Comparison of ENCODE assay signal across 7 cellular contexts in genomic region chr1:60978421-60979357, GRCh38.
DNase-seq lines count a peak whose midpoint lies in the region; ATAC-seq and TF ChIP-seq lines count a peak whose summit lies in the region.

No MANE protein-coding gene starts in this region.

- CTCF ChIA-PET in GM10248 (lab: Yijun Ruan, JAX) = interaction anchor here (0.9 to 3.0 kb wide), 13 partner anchors 10 to 663 kb away, joined by 3 to 21 read pairs (median 4); no protein-coding TSS in a partner anchor

- POLR2A ChIA-PET in GM10248 (lab: Yijun Ruan, JAX) = no interaction called here

- DNase-seq in GM10248 (ENCODE audit: extremely low spot score) = peak; percentile 27
- DNase-seq in Jurkat, Clone E6-1 (ENCODE audit: low read depth, low spot score) = peak; percentile 25
- DNase-seq in activated CD4-positive, alpha-beta T cell treated with anti-CD3 and anti-CD28 coated beads for 4 hours = peak; percentile 4 to 14
- DNase-seq in fibroblast of gingiva (ENCODE audit: low read depth) = peak; percentile 52
- DNase-seq in retinal pigment epithelial cell (ENCODE audit: low read depth) = no peak
- no peak for DNase-seq in caudate nucleus (lab: John Stamatoyannopoulos, UW)

- H3K27ac ChIP-seq in caudate nucleus (ENCODE audit: low read depth, low read length) = no peak overlapping the region

- peak; percentile 74 for ATAC-seq in GM21737 (IDR thresholded peaks at IDR 0.05; ENCODE audit: unreplicated experiment)

- no peak overlapping the region for H3K4me3 ChIP-seq in Jurkat, Clone E6-1 (ENCODE audit: low read length)
- no peak overlapping the region for H3K4me3 ChIP-seq in retinal pigment epithelial cell (ENCODE audit: low read length)

- TF ChIP-seq CTCF in GM10248 (IDR thresholded peaks at IDR 0.05; ENCODE audit: control extremely low read depth, extremely low read depth, low read depth, missing control alignments) = no peak
- TF ChIP-seq CTCF in retinal pigment epithelial cell (conservative IDR thresholded peaks at IDR 0.05; ENCODE audit: low read depth, low read length) = peak; percentile 84

Comparison
In these comparisons a context has a peak if more than half of its experiments do, and no peak if none do; other contexts are left out.
1. DNase-seq: peak in GM10248 (single experiment), Jurkat, Clone E6-1 (single experiment), activated CD4-positive, alpha-beta T cell treated with anti-CD3 and anti-CD28 coated beads for 4 hours (2 of 2) and fibroblast of gingiva (single experiment); none in retinal pigment epithelial cell (single experiment) and caudate nucleus (0 of 61).